8 cellular contexts compared by ENCODE assay signal in the genomic region with DNA sequence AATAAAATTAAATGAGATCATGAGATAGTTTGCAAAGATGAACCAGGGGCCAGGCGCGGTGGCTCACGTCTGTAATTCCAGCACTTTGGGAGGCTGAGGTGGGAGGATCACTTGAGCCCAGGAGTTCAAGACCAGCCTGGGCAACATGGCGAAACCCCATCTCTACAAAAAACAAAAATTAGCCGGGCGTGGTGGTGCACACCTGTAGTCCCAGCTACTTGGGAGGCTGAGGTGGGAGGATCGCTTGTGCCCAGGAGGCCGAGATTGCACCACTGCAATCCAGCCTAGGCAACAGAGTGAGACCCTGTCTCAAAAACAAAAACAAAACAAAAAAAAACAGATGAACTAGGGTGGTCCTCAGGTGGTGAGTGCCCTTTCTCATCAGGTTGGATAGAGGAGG. TPM values are rescaled to one million over a fixed set of nuclear protein-coding genes. Genes with fewer than 3 reads are reported as not detected.
DNase-seq lines count a peak whose midpoint lies in the region; ATAC-seq and TF ChIP-seq lines count a peak whose summit lies in the region.
"Not testable (repeated sequence)": the region's sequence is repeated elsewhere in the genome, so short reads cannot be mapped to it uniquely, and the experiment has no call there.

No MANE protein-coding gene starts in this region.

- not testable (repeated sequence) for H3K4me1 ChIP-seq in esophagus (ENCODE audit: control insufficient read depth in 2 of 2, insufficient read depth in 2 of 2, low read length in 1 of 2)
- peaks cover 25 to 39% (median 33%) of the 10 kb centered on the region in 4 donors for H3K4me1 ChIP-seq in liver (ENCODE audit: control insufficient read depth in 4 of 4, insufficient read depth in 4 of 4, low read length in 3 of 4)
- peaks cover 14 to 45% of the 10 kb centered on the region in 2 donors for H3K4me1 ChIP-seq in thoracic aorta (ENCODE audit: control insufficient read depth in 1 of 2, low read depth in 2 of 2)

- H3K36me3 Mint-ChIP-seq in WTC11; osteocyte (ENCODE audit: unreplicated experiment): not testable (repeated sequence)

- H3K9me3 ChIP-seq in KOPT-K1 (ENCODE audit: insufficient read depth, low read length, poor library complexity, severe bottlenecking); esophagus (ENCODE audit: control insufficient read depth in 2 of 2, insufficient read depth in 1 of 2, low read depth in 1 of 2, low read length in 1 of 2); liver (ENCODE audit: control insufficient read depth in 4 of 4, low read length in 3 of 4); thoracic aorta: not testable (repeated sequence)

- H3K27me3 Mint-ChIP-seq in WTC11 (ENCODE audit: low read depth); osteocyte (ENCODE audit: unreplicated experiment): not testable (repeated sequence)

- POLR2A ChIA-PET in WTC11 (lab: Charles Lee): not testable (repeated sequence)

- not testable (repeated sequence) for TF ChIP-seq RAD21 in liver (IDR thresholded peaks at IDR 0.05)

- in situ Hi-C loops in astrocyte of the cerebellum (cut with HindIII; ENCODE audit: low sequenced_read_pairs): not testable (repeated sequence)

- not testable (repeated sequence) for H3K36me3 ChIP-seq in KOPT-K1 (ENCODE audit: insufficient read depth, low read length); esophagus (ENCODE audit: control insufficient read depth in 2 of 2, insufficient read depth in 2 of 2, low read length in 1 of 2); liver (ENCODE audit: control insufficient read depth in 4 of 4, insufficient read depth in 3 of 4, low read depth in 1 of 4, low read length in 3 of 4); thoracic aorta

- H3K9ac ChIP-seq in liver (ENCODE audit: low read depth in 1 of 2, low read length in 2 of 2): peak overlapping the region; percentile 82 to 86

- H3K4me3 ChIP-seq in astrocyte of the cerebellum (ENCODE audit: low read depth, low read length) (peak overlapping the region; percentile 65), esophagus (ENCODE audit: low read depth in 1 of 2, low read length in 2 of 2) (peak overlapping the region in 1 of 2 donors; percentile 76), liver (ENCODE audit: low read depth in 1 of 3, low read length in 3 of 3) (peak overlapping the region in 2 of 3 donors; percentile 62 to 77), thoracic aorta (peak overlapping the region; percentile 75)

- not testable (repeated sequence) for TF ChIP-seq CTCF in C4-2B (conservative IDR thresholded peaks at IDR 0.05); WTC11 (IDR thresholded peaks at IDR 0.05); astrocyte of the cerebellum (IDR thresholded peaks at IDR 0.05; ENCODE audit: low read depth, low read length, missing control alignments); liver (IDR thresholded peaks at IDR 0.05; ENCODE audit: low read depth, low read length, missing input control); osteocyte (IDR thresholded peaks at IDR 0.05); thoracic aorta (IDR thresholded peaks at IDR 0.05)

- 91 to 92% methylated on average over 8 of the region's 8 CpGs for WGBS in esophagus, 2 donors
- 93% methylated on average over 8 of the region's 8 CpGs for WGBS in liver

- not testable (repeated sequence) for H3K9me3 Mint-ChIP-seq in WTC11; osteocyte (ENCODE audit: unreplicated experiment)

- H3K4me1 Mint-ChIP-seq in WTC11 (peaks cover 13% of the 10 kb centered on the region), osteocyte (ENCODE audit: unreplicated experiment) (peaks cover 10% of the 10 kb centered on the region)

- H3K27ac ChIP-seq in C4-2B (peak overlapping the region; percentile 88), KOPT-K1 (ENCODE audit: low read depth, low read length, poor library complexity, severe bottlenecking) (peak overlapping the region; percentile 85), esophagus (ENCODE audit: low read depth in 2 of 2, low read length in 1 of 2) (peak overlapping the region; percentile 79 to 94), liver (ENCODE audit: low read depth in 1 of 2, low read length in 2 of 2) (peak overlapping the region; percentile 97 to 99), thoracic aorta (peak overlapping the region; percentile 92 to 98)

- CTCF ChIA-PET in WTC11 (lab: Charles Lee): not testable (repeated sequence)

- DNase-seq in WTC11 (ENCODE audit: low spot score); astrocyte of the cerebellum (ENCODE audit: low read depth); osteocyte (ENCODE audit: extremely low spot score, unreplicated experiment); thoracic aorta (ENCODE audit: low spot score): not testable (repeated sequence)

- H3K27ac Mint-ChIP-seq in WTC11 (peak overlapping the region; percentile 98), osteocyte (ENCODE audit: unreplicated experiment) (peak overlapping the region; percentile 98)

- H3K4me3 Mint-ChIP-seq in WTC11 (peak overlapping the region; percentile 83), osteocyte (ENCODE audit: unreplicated experiment) (peak overlapping the region; percentile 91)

- not testable (repeated sequence) for ATAC-seq in WTC11; thoracic aorta (ENCODE audit: insufficient number of reproducible peaks, low FRiP score, low read depth)

- not testable (repeated sequence) for H3K27me3 ChIP-seq in esophagus (ENCODE audit: control insufficient read depth in 1 of 2, insufficient read depth in 2 of 2, low read length in 2 of 2); liver (ENCODE audit: control insufficient read depth in 4 of 4, insufficient read depth in 4 of 4, low read length in 3 of 4); thoracic aorta (replicated peaks; ENCODE audit: insufficient read depth)

RNA-seq across cellular contexts. Expression of gene SLC27A3, which starts 7.4 kb away (rescaled TPM):
- total RNA-seq in WTC11 (2021) (36.3 to 38.9 TPM (median 36.9 TPM) in 3 replicates), liver (10 to 100 TPM; 18.1 to 29.1 TPM), osteocyte (9.9 and 11.9 TPM in 2 replicates), thoracic aorta (100 to 1,000 TPM in 1 of 2 donors, 10 to 100 TPM in 1; 71.7 to 116 TPM)
- polyA plus RNA-seq in esophagus (10 to 100 TPM; 18.6 to 30.9 TPM), liver (10 to 100 TPM; 27.2 to 47.4 TPM)

RNA-seq across cellular contexts. Expression of gene INTS3, which starts 54.8 kb away (rescaled TPM):
- total RNA-seq in WTC11 (2021): 66.8 to 71.3 TPM (median 70.5 TPM) in 3 replicates
- polyA plus RNA-seq in esophagus: 10 to 100 TPM; 16.4 to 30.8 TPM
- total RNA-seq in liver: 10 to 100 TPM; 16.4 to 26.0 TPM
- polyA plus RNA-seq in liver: 10 to 100 TPM in 1 of 2 donors, 1 to 10 TPM in 1; 9.0 to 13.9 TPM
- total RNA-seq in osteocyte: 62.7 and 65.9 TPM in 2 replicates
- total RNA-seq in thoracic aorta: 10 to 100 TPM; 63.8 to 68.8 TPM
